9 cellular contexts compared by ENCODE assay signal in the genomic region with DNA sequence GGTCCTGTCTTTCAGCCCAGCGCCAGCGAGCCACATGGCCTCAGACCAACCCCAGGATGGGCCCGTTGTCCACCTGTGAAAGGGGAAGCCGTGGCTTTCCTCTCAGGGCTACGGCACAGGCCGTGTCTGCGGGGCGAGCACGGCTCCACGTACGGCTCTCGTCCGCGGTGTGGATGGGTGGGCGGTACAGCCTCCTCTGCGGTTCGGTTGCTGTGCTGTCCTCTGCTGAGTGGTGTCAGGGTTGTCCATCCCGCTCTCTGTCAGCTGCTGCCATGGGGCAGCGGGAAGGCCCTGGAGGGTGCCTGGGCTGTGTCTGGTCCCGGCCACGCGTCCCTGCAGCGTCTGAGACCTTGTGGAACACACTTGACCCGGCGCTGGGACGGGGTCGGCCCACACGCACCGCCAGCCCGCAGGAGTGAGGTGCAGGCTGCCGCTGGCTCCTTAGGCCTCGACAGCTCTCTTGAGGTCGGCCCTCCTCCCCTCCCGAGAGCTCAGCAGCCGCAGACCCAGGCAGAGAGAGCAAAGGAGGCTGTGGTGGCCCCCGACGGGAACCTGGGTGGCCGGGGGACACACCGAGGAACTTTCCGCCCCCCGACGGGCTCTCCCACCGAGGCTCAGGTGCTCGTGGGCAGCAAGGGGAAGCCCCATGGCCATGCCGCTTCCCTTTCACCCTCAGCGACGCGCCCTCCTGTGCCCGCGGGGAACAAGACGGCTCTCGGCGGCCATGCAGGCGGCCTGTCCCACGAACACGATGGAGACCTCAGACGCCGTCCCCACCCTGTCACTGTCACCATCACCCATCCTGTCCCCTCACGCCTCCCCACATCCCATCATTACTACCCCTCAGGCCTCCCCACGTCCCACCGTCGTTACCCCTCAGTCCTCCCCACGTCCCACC.
DNase-seq lines count a peak whose midpoint lies in the region; ATAC-seq, FAIRE-seq and TF ChIP-seq lines count a peak whose summit lies in the region.
"Had no signal": no experiment of that assay in that cellular context is flagged by ENCODE, and none has a peak within 500 bp of the region (broad histone marks: within the 10 kb centered on the region; RNA-seq: fewer than 3 reads in every experiment).

No MANE protein-coding gene starts in this region.

- H3K56ac ChIP-seq in H9 (ENCODE audit: insufficient read length, low read depth, low read length): no peak overlapping the region

- no peak for FAIRE-seq in HTR-8/SVneo (lab: Jason Lieb, UNC)
- FAIRE-seq: astrocyte had no signal

- no peak overlapping the region for H2BK120ac ChIP-seq in H9 (ENCODE audit: low read depth, low read length, poor library complexity, severe bottlenecking)

- H3K4me1 ChIP-seq in H9 (ENCODE audit: insufficient read depth, low read length): no peaks in the 10 kb centered on the region
- H3K4me1 ChIP-seq in OCI-LY7 (ENCODE audit: insufficient read depth, low read length, poor library complexity, severe bottlenecking): peaks cover 94% of the 10 kb centered on the region

- H2AFZ ChIP-seq in H9 (ENCODE audit: low read length) (no peak overlapping the region), OCI-LY7 (ENCODE audit: low read length) (no peak overlapping the region)

- H2BK20ac ChIP-seq in H9 (ENCODE audit: low read depth, low read length, poor library complexity, severe bottlenecking): no peak overlapping the region

- no peak overlapping the region for H2BK15ac ChIP-seq in H9 (ENCODE audit: low read depth, low read length)

- no peak overlapping the region for H3K23ac ChIP-seq in H9 (ENCODE audit: insufficient read length, low read depth, low read length)

- DNase-seq in GM12865 (ENCODE audit: low read depth) (peak; percentile 8), H9 (peak; percentile 29), OCI-LY7 (ENCODE audit: low spot score) (peak; percentile 28), NCI-H82 treated with DMSO at 0.1 percent for 48 hours (lab: John Stamatoyannopoulos, UW; ENCODE audit: unreplicated experiment) (no peak), HTR-8/SVneo (ENCODE audit: insufficient read length, low spot score) (no peak), MG63 (no peak)
- peak; percentile 50 to 91 for DNase-seq in activated naive CD4-positive, alpha-beta T cell treated with anti-CD3 and anti-CD28 coated beads, Interleukin-2, amount 50 U/mL, for 72 hours (ENCODE audit: low spot score in 2 of 2)
- peak; percentile 30 to 49 for DNase-seq in stimulated activated CD8-positive, alpha-beta memory T cell treated with anti-CD3 and anti-CD28 coated beads, Interleukin-4, amount 100 ng/mL, for 4 hours (ENCODE audit: low read depth in 2 of 2, low spot score in 1 of 2)

- peaks cover 7 to 27% of the 10 kb centered on the region in 2 experiments for H3K4me1 Mint-ChIP-seq in H9

- intact Hi-C loops in OCI-LY7 (cut with micrococcal nuclease; ENCODE audit: unreplicated experiment): loop anchor here (5.0 kb wide), 1 partner anchor 332 kb away; no protein-coding TSS in a partner anchor

- no peaks in the 10 kb centered on the region for H3K23me2 ChIP-seq in H9 (ENCODE audit: insufficient read length, low read depth, low read length, poor library complexity, severe bottlenecking)

- H2BK12ac ChIP-seq in H9 (ENCODE audit: insufficient read length, low read depth, low read length): no peak overlapping the region

- no peak overlapping the region for H3K4ac ChIP-seq in H9 (ENCODE audit: low read depth, low read length)

- no peak overlapping the region for H2AK5ac ChIP-seq in H9 (ENCODE audit: insufficient read length, low read length)

- no peak overlapping the region for H3K4me3 Mint-ChIP-seq in H9

- peak overlapping the region; percentile 51; the same call in 1 of the 2 replicates for H3K14ac ChIP-seq in H9 (ENCODE audit: insufficient read depth, low read length)

- CTCF ChIA-PET in OCI-LY7 (lab: Charles Lee; ENCODE audit: unreplicated experiment): no interaction called here

- TSS peak; percentile 51 for BruUV-seq in OCI-LY7 (replicated peaks; lab: Mats Ljungman, UMichigan)

- H3K36me3 ChIP-seq in OCI-LY7 (ENCODE audit: insufficient read depth, low read length) (peaks cover 23% of the 10 kb centered on the region), MG63 (no peaks in the 10 kb centered on the region)

- H3K27me3 ChIP-seq in H9 (ENCODE audit: insufficient read depth, low read length) (no peaks in the 10 kb centered on the region), MG63 (no peaks in the 10 kb centered on the region)

- H3K9me2 ChIP-seq in OCI-LY7 (ENCODE audit: insufficient read depth, low read length): no peaks in the 10 kb centered on the region

- H3K18ac ChIP-seq in H9 (ENCODE audit: insufficient read length, low read depth, low read length): no peak overlapping the region

- H4K20me1 ChIP-seq in H9 (ENCODE audit: control insufficient read depth, insufficient read depth, insufficient read length) (no peaks in the 10 kb centered on the region), OCI-LY7 (ENCODE audit: insufficient read depth, low read length) (no peaks in the 10 kb centered on the region)

- no peak overlapping the region for H3K27ac Mint-ChIP-seq in H9
- peak overlapping the region; percentile 95 to 100 for H3K27ac Mint-ChIP-seq in activated naive CD4-positive, alpha-beta T cell treated with anti-CD3 and anti-CD28 coated beads, Interleukin-2, amount 50 U/mL, for 72 hours

- no peak overlapping the region for H4K8ac ChIP-seq in H9 (replicated peaks; ENCODE audit: insufficient read length, low read depth, low read length)

- no peak overlapping the region for H2BK5ac ChIP-seq in H9 (ENCODE audit: insufficient read length, low read length)

- no peaks in the 10 kb centered on the region for H3K36me3 Mint-ChIP-seq in H9 (ENCODE audit: insufficient read depth in 1 of 3, low read depth in 3 of 3)
- peaks cover 9 to 31% of the 10 kb centered on the region in 2 donors for H3K36me3 Mint-ChIP-seq in activated naive CD4-positive, alpha-beta T cell treated with anti-CD3 and anti-CD28 coated beads, Interleukin-2, amount 50 U/mL, for 72 hours

- peak; percentile 16 to 56 for ATAC-seq in activated naive CD4-positive, alpha-beta T cell treated with anti-CD3 and anti-CD28 coated beads, Interleukin-2, amount 50 U/mL, for 72 hours

- H3K79me1 ChIP-seq in H9 (ENCODE audit: insufficient read depth, low read depth, low read length, poor library complexity, severe bottlenecking): no peaks in the 10 kb centered on the region

- TF ChIP-seq CTCF in GM12865 (IDR thresholded peaks at IDR 0.05; ENCODE audit: insufficient read depth, low read depth, low read length, missing control alignments) (no peak), H9 (conservative IDR thresholded peaks at IDR 0.05) (no peak), OCI-LY7 (conservative IDR thresholded peaks at IDR 0.05; ENCODE audit: low read length) (no peak)

- H3K79me2 ChIP-seq in H9 (ENCODE audit: insufficient read depth, low read length): no peaks in the 10 kb centered on the region
- no peaks in the 10 kb centered on the region for H3K79me2 ChIP-seq in OCI-LY7 (ENCODE audit: insufficient read depth, low read depth, low read length)

- no peak overlapping the region for H3K9ac ChIP-seq in H9 (ENCODE audit: extremely low read depth, insufficient read length, low read length)

- no peaks in the 10 kb centered on the region for H3K9me3 ChIP-seq in H9 (ENCODE audit: control insufficient read depth, low read depth, low read length)
- H3K9me3 ChIP-seq in OCI-LY7 (ENCODE audit: low read length): no peaks in the 10 kb centered on the region
- H3K9me3 ChIP-seq in MG63: no peaks in the 10 kb centered on the region

- no peaks in the 10 kb centered on the region for H3K9me3 Mint-ChIP-seq in H9
- H3K9me3 Mint-ChIP-seq in activated naive CD4-positive, alpha-beta T cell treated with anti-CD3 and anti-CD28 coated beads, Interleukin-2, amount 50 U/mL, for 72 hours: no peaks in the 10 kb centered on the region

- no peak overlapping the region for H4K91ac ChIP-seq in H9 (ENCODE audit: insufficient read length, low read depth, low read length)

- peaks cover 8% of the 10 kb centered on the region for H3K27me3 Mint-ChIP-seq in H9 (ENCODE audit: low read depth)

- no peak overlapping the region for H3T11ph ChIP-seq in H9 (ENCODE audit: low read length)

- H3K27ac ChIP-seq in H9 (ENCODE audit: insufficient read length, low read depth, low read length) (no peak overlapping the region), OCI-LY7 (ENCODE audit: low read depth, low read length, poor library complexity, severe bottlenecking) (peak overlapping the region; percentile 100)

- H3K4me2 ChIP-seq in H9 (ENCODE audit: insufficient read depth, insufficient read length, low read length) (no peak overlapping the region), OCI-LY7 (ENCODE audit: low read length) (peak overlapping the region; percentile 93)

- POLR2A ChIA-PET in OCI-LY7 (lab: Charles Lee): interaction anchor here (0.6 to 1.6 kb wide), 6 partner anchors 59 to 542 kb away, joined by 3 to 7 read pairs (median 4); no protein-coding TSS in a partner anchor

- H3K4me3 ChIP-seq in GM12865 (ENCODE audit: low read depth, low read length): no peak overlapping the region
- peak overlapping the region; percentile 67 for H3K4me3 ChIP-seq in OCI-LY7 (ENCODE audit: low read depth, low read length, poor library complexity, severe bottlenecking)
- no peak overlapping the region for H3K4me3 ChIP-seq in MG63

- whole genome bisulfite sequencing in H9 (ENCODE audit: extremely low coverage, insufficient read length, low lambda C conversion rate): no CpG with 5 or more reads among the region's 63 CpGs

- no peak overlapping the region for H4K5ac ChIP-seq in H9 (ENCODE audit: insufficient read length, low read depth, low read length)

Comparison
In these comparisons a context has a peak if more than half of its experiments do, and no peak if none do; other contexts are left out.
1. DNase-seq: peak in GM12865 (single experiment), H9 (single experiment), OCI-LY7 (single experiment), activated naive CD4-positive, alpha-beta T cell treated with anti-CD3 and anti-CD28 coated beads, Interleukin-2, amount 50 U/mL, for 72 hours (2 of 2) and stimulated activated CD8-positive, alpha-beta memory T cell treated with anti-CD3 and anti-CD28 coated beads, Interleukin-4, amount 100 ng/mL, for 4 hours (2 of 2); none in NCI-H82 treated with DMSO at 0.1 percent for 48 hours (single experiment), HTR-8/SVneo (single experiment) and MG63 (single experiment).
2. H3K27ac Mint-ChIP-seq: peak in activated naive CD4-positive, alpha-beta T cell treated with anti-CD3 and anti-CD28 coated beads, Interleukin-2, amount 50 U/mL, for 72 hours (2 of 2); none in H9 (0 of 3).